21 cellular contexts compared by ENCODE assay signal in genomic region chr7:47443049-47443448, GRCh38.
"Had no signal": no experiment of that assay in that cellular context is flagged by ENCODE, and none has a peak within 500 bp of the region (broad histone marks: within the 10 kb centered on the region; RNA-seq: fewer than 3 reads in every experiment).

No MANE protein-coding gene starts in this region.

- H3K9me3 ChIP-seq: ascending aorta, esophagus squamous epithelium, lower lobe of right lung, psoas muscle, sigmoid colon had no signal

- DNase-seq: activated CD4-positive, alpha-beta T cell treated with anti-CD3 and anti-CD28 coated beads, Interleukin-2, amount 50 U/mL, for 48 hours; activated CD8-positive, alpha-beta memory T cell treated with anti-CD3 and anti-CD28 coated beads, Interleukin-2, amount 10 ng/mL, durations not matched to agents 7 days and 5 days; activated naive CD4-positive, alpha-beta T cell treated with anti-CD3 and anti-CD28 coated beads, Interleukin-2, amount 10 ng/mL, durations not matched to agents 7 days and 5 days; activated T-cell treated with anti-CD3 and anti-CD28 coated beads, Interleukin-2, amount 50 U/mL, for 24 hours; esophagus squamous epithelium; glutamatergic neuron; immature natural killer cell; left cardiac atrium; lower lobe of right lung; midbrain; naive thymus-derived CD8-positive, alpha-beta T cell; nucleus accumbens; psoas muscle; sigmoid colon; stimulated activated CD4-positive, alpha-beta T cell treated with anti-CD3 and anti-CD28 coated beads, Interleukin-2, amount 100 ng/mL, for 24 hours; T-helper 1 cell had no signal

- H3K27ac ChIP-seq: ascending aorta, esophagus squamous epithelium, lower lobe of right lung, sigmoid colon, SK-N-MC had no signal

- H3K9me3 Mint-ChIP-seq: activated T-cell treated with anti-CD3 and anti-CD28 coated beads, Interleukin-2, amount 50 U/mL, for 24 hours; immature natural killer cell; naive thymus-derived CD8-positive, alpha-beta T cell; stimulated activated effector memory CD8-positive, alpha-beta T cell treated with anti-CD3 and anti-CD28 coated beads, Interleukin-12 subunit alpha, Interleukin-12 subunit beta, amount 100 ng/mL, for 72 hours had no signal

- H3K27me3 ChIP-seq: ascending aorta, esophagus squamous epithelium, sigmoid colon had no signal

- H3K4me1 ChIP-seq: esophagus squamous epithelium had no signal

- H3K27me3 Mint-ChIP-seq: activated CD8-positive, alpha-beta memory T cell treated with anti-CD3 and anti-CD28 coated beads, Interleukin-2, amount 10 ng/mL, durations not matched to agents 7 days and 5 days; activated T-cell treated with anti-CD3 and anti-CD28 coated beads, Interleukin-2, amount 50 U/mL, for 24 hours; naive thymus-derived CD8-positive, alpha-beta T cell had no signal

- H3K4me3 Mint-ChIP-seq: activated CD8-positive, alpha-beta memory T cell treated with anti-CD3 and anti-CD28 coated beads, Interleukin-2, amount 10 ng/mL, durations not matched to agents 7 days and 5 days; activated naive CD4-positive, alpha-beta T cell treated with anti-CD3 and anti-CD28 coated beads, Interleukin-2, amount 10 ng/mL, durations not matched to agents 7 days and 5 days; activated T-cell treated with anti-CD3 and anti-CD28 coated beads, Interleukin-2, amount 50 U/mL, for 24 hours; immature natural killer cell; naive thymus-derived CD8-positive, alpha-beta T cell; stimulated activated effector memory CD8-positive, alpha-beta T cell treated with anti-CD3 and anti-CD28 coated beads, Interleukin-12 subunit alpha, Interleukin-12 subunit beta, amount 100 ng/mL, for 72 hours had no signal

- ATAC-seq: activated CD8-positive, alpha-beta memory T cell treated with anti-CD3 and anti-CD28 coated beads, Interleukin-2, amount 10 ng/mL, durations not matched to agents 7 days and 5 days; left cardiac atrium; naive thymus-derived CD8-positive, alpha-beta T cell; stimulated activated effector memory CD8-positive, alpha-beta T cell treated with anti-CD3 and anti-CD28 coated beads, Interleukin-12 subunit alpha, Interleukin-12 subunit beta, amount 100 ng/mL, for 72 hours had no signal

- FAIRE-seq: endothelial cell of umbilical vein, urothelium cell line had no signal

- H3K27ac Mint-ChIP-seq: activated CD8-positive, alpha-beta memory T cell treated with anti-CD3 and anti-CD28 coated beads, Interleukin-2, amount 10 ng/mL, durations not matched to agents 7 days and 5 days; activated naive CD4-positive, alpha-beta T cell treated with anti-CD3 and anti-CD28 coated beads, Interleukin-2, amount 10 ng/mL, durations not matched to agents 7 days and 5 days; activated T-cell treated with anti-CD3 and anti-CD28 coated beads, Interleukin-2, amount 50 U/mL, for 24 hours; immature natural killer cell; naive thymus-derived CD8-positive, alpha-beta T cell; stimulated activated effector memory CD8-positive, alpha-beta T cell treated with anti-CD3 and anti-CD28 coated beads, Interleukin-12 subunit alpha, Interleukin-12 subunit beta, amount 100 ng/mL, for 72 hours had no signal

- H3K4me3 ChIP-seq: ascending aorta, esophagus squamous epithelium, lower lobe of right lung, psoas muscle, sigmoid colon, SK-N-MC had no signal

- H3K4me1 Mint-ChIP-seq: activated CD8-positive, alpha-beta memory T cell treated with anti-CD3 and anti-CD28 coated beads, Interleukin-2, amount 10 ng/mL, durations not matched to agents 7 days and 5 days; activated naive CD4-positive, alpha-beta T cell treated with anti-CD3 and anti-CD28 coated beads, Interleukin-2, amount 10 ng/mL, durations not matched to agents 7 days and 5 days; immature natural killer cell; stimulated activated effector memory CD8-positive, alpha-beta T cell treated with anti-CD3 and anti-CD28 coated beads, Interleukin-12 subunit alpha, Interleukin-12 subunit beta, amount 100 ng/mL, for 72 hours had no signal

- H3K36me3 Mint-ChIP-seq: activated CD8-positive, alpha-beta memory T cell treated with anti-CD3 and anti-CD28 coated beads, Interleukin-2, amount 10 ng/mL, durations not matched to agents 7 days and 5 days; activated naive CD4-positive, alpha-beta T cell treated with anti-CD3 and anti-CD28 coated beads, Interleukin-2, amount 10 ng/mL, durations not matched to agents 7 days and 5 days; immature natural killer cell; naive thymus-derived CD8-positive, alpha-beta T cell; stimulated activated effector memory CD8-positive, alpha-beta T cell treated with anti-CD3 and anti-CD28 coated beads, Interleukin-12 subunit alpha, Interleukin-12 subunit beta, amount 100 ng/mL, for 72 hours had no signal
